In the genomic region with DNA sequence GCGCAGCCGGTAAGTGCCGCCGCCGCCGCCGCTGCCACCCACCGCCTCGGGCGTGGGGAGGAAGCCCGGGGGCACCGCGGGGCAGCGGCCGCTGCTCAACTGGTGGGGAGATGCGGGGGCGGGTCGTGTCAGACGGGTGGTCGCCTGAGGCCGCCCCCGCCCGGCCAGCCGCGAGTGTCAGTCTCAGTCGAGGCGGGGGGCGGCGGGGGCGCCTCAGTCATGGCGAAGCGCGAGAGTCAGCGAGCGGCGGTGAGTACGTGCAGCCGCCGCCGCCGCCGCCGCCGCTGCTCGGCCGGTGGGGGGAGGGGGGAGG, we compare ENCODE assay signal across 8 cellular contexts.
DNase-seq lines count a peak whose midpoint lies in the region; ATAC-seq and TF ChIP-seq lines count a peak whose summit lies in the region.

No MANE protein-coding gene starts in this region.

- no peaks in the 10 kb centered on the region for H3K36me3 Mint-ChIP-seq in mesothelial cell of epicardium

- no peaks in the 10 kb centered on the region for H3K9me3 ChIP-seq in ascending aorta

- no peaks in the 10 kb centered on the region for H3K9me3 Mint-ChIP-seq in mesothelial cell of epicardium

- peaks cover 0 to 13% of the 10 kb centered on the region in 2 donors for H3K4me1 ChIP-seq in ascending aorta

- H3K27me3 Mint-ChIP-seq in mesothelial cell of epicardium (ENCODE audit: low read depth): no peaks in the 10 kb centered on the region

- intact Hi-C loops in ascending aorta (cut with DNase I): loop anchor here (2.0 to 10.0 kb wide), 7 partner anchors 30 to 1794 kb away; a partner anchor contains a TSS

- H3K36me3 ChIP-seq in ascending aorta: no peaks in the 10 kb centered on the region

- ATAC-seq in HG02884 (IDR thresholded peaks at IDR 0.05; ENCODE audit: unreplicated experiment) (peak; percentile 0), GM18861 (IDR thresholded peaks at IDR 0.05; ENCODE audit: unreplicated experiment) (no peak)
- no peak for ATAC-seq in activated CD4-positive, CD25-positive, alpha-beta regulatory T cell treated with anti-CD3 and anti-CD28 coated beads, Interleukin-2, amount 50 U/mL, for 24 hours

- H3K4me1 Mint-ChIP-seq in mesothelial cell of epicardium: peaks cover 37% of the 10 kb centered on the region

- DNase-seq in ascending aorta (ENCODE audit: low spot score in 2 of 2) (no peak), mesothelial cell of epicardium (ENCODE audit: low spot score in 2 of 2, unreplicated experiment in 2 of 2) (no peak), NOMO-1 treated with dmso at 0.1 percent for 144 hours (lab: John Stamatoyannopoulos, UW; ENCODE audit: unreplicated experiment) (no peak)
- no peak for DNase-seq in effector CD8-positive, alpha-beta T cell (lab: John Stamatoyannopoulos, UW)

- TF ChIP-seq CTCF in GM12875 (IDR thresholded peaks at IDR 0.05; ENCODE audit: borderline replicate concordance, insufficient read depth, low read depth, low read length) (no peak), ascending aorta (IDR thresholded peaks at IDR 0.05) (no peak), mesothelial cell of epicardium (IDR thresholded peaks at IDR 0.05; ENCODE audit: unreplicated experiment) (no peak)

- H3K27ac Mint-ChIP-seq in mesothelial cell of epicardium: no peak overlapping the region

- H3K27ac ChIP-seq in ascending aorta: peak overlapping the region; percentile 91 to 94

- H3K4me3 ChIP-seq in GM12875 (ENCODE audit: low read depth, low read length) (peak overlapping the region; percentile 91), ascending aorta (peak overlapping the region; percentile 78 to 97)

- H3K27me3 ChIP-seq in ascending aorta: no peaks in the 10 kb centered on the region

- H3K4me3 Mint-ChIP-seq in mesothelial cell of epicardium: peak overlapping the region; percentile 30
